1 cellular context compared by ENCODE assay signal in genomic region chr6:68695403-68695802, GRCh38.
TF ChIP-seq lines count a peak whose summit lies in the region.

No MANE protein-coding gene starts in this region.

TF ChIP-seq in H1, 55 proteins besides CTCF, POLR2A, EP300 and RAD21:
- TF ChIP-seq E2F6 (IDR thresholded peaks at IDR 0.05) (no peak), SIN3A (conservative IDR thresholded peaks at IDR 0.05 in 1 of 2, IDR thresholded peaks at IDR 0.05 in 1 of 2; ENCODE audit: low read depth in 1 of 2, low read length in 2 of 2) (no peak), SP4 (IDR thresholded peaks at IDR 0.05; ENCODE audit: low read length) (no peak), JUN (IDR thresholded peaks at IDR 0.05; ENCODE audit: low read depth, low read length) (no peak), BRCA1 (IDR thresholded peaks at IDR 0.05; ENCODE audit: low read depth, low read length) (no peak), NRF1 (IDR thresholded peaks at IDR 0.05; ENCODE audit: low read depth, low read length) (no peak), TAF1 (IDR thresholded peaks at IDR 0.05; ENCODE audit: low read depth, low read length) (no peak), EGR1 (IDR thresholded peaks at IDR 0.05; ENCODE audit: borderline replicate concordance, low read depth, low read length) (no peak), GABPA (IDR thresholded peaks at IDR 0.05; ENCODE audit: borderline replicate concordance, insufficient read depth, low read length) (no peak), CHD1 (IDR thresholded peaks at IDR 0.05; ENCODE audit: low read depth, low read length) (no peak), ASH2L (IDR thresholded peaks at IDR 0.05; ENCODE audit: low read length) (no peak), TBP (IDR thresholded peaks at IDR 0.05; ENCODE audit: low read depth, low read length) (no peak), SP1 (IDR thresholded peaks at IDR 0.05; ENCODE audit: low read depth, low read length) (no peak), KDM4A (IDR thresholded peaks at IDR 0.05; ENCODE audit: low read depth, low read length, severe bottlenecking) (no peak)
- TF ChIP-seq, protein P1, sequence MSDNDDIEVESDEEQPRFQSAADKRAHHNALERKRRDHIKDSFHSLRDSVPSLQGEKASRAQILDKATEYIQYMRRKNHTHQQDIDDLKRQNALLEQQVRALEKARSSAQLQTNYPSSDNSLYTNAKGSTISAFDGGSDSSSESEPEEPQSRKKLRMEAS (IDR thresholded peaks at IDR 0.05): no peak
